ENCODE assay signal across 1 cellular context in genomic region chr2:74959106-74959751, GRCh38.
TF ChIP-seq lines count a peak whose summit lies in the region.

No MANE protein-coding gene starts in this region.

TF ChIP-seq in H1, 55 proteins besides CTCF, POLR2A, EP300 and RAD21 (continued from another document):
- TF ChIP-seq CHD7 (IDR thresholded peaks at IDR 0.05; ENCODE audit: insufficient replicate concordance, low read length) (no peak), GTF2F1 (IDR thresholded peaks at IDR 0.05; ENCODE audit: borderline replicate concordance, low read depth, low read length) (no peak), SIX5 (IDR thresholded peaks at IDR 0.05; ENCODE audit: low read depth, low read length) (no peak), SP1 (IDR thresholded peaks at IDR 0.05; ENCODE audit: low read depth, low read length) (no peak), CHD2 (IDR thresholded peaks at IDR 0.05; ENCODE audit: low read length) (no peak), ZNF274 (IDR thresholded peaks at IDR 0.05; ENCODE audit: borderline replicate concordance, extremely low read depth, low read length) (no peak), SAP30 (IDR thresholded peaks at IDR 0.05; ENCODE audit: insufficient read depth, insufficient replicate concordance, low read length) (no peak), NRF1 (IDR thresholded peaks at IDR 0.05; ENCODE audit: low read depth, low read length) (no peak), SIN3A (conservative IDR thresholded peaks at IDR 0.05 in 1 of 2, IDR thresholded peaks at IDR 0.05 in 1 of 2; ENCODE audit: low read depth in 1 of 2, low read length in 2 of 2) (no peak), ATF3 (IDR thresholded peaks at IDR 0.05; ENCODE audit: insufficient read depth, low read depth, low read length) (no peak), TBP (IDR thresholded peaks at IDR 0.05; ENCODE audit: low read depth, low read length) (no peak), MAX (IDR thresholded peaks at IDR 0.05) (no peak), BACH1 (IDR thresholded peaks at IDR 0.05; ENCODE audit: low read length) (no peak), PHF8 (conservative IDR thresholded peaks at IDR 0.05; ENCODE audit: low read depth, low read length) (no peak), KDM5A (IDR thresholded peaks at IDR 0.05; ENCODE audit: low read length) (no peak)
